Comparison of ENCODE assay signal across 21 cellular contexts in genomic region chr1:205230965-205231364, GRCh38. TPM values are rescaled to one million over a fixed set of nuclear protein-coding genes. Genes with fewer than 3 reads are reported as not detected.
DNase-seq lines count a peak whose midpoint lies in the region; ATAC-seq, FAIRE-seq and TF ChIP-seq lines count a peak whose summit lies in the region.
"Had no signal": no experiment of that assay in that cellular context is flagged by ENCODE, and none has a peak within 500 bp of the region (broad histone marks: within the 10 kb centered on the region; RNA-seq: fewer than 3 reads in every experiment).

No MANE protein-coding gene starts in this region.

- WGBS in K562 (ENCODE audit: insufficient coverage, low coverage, missing lambda C conversion rate) = 45% methylated on average over 4 of the region's 6 CpGs
- 91 to 98% methylated on average over 6 of the region's 6 CpGs for WGBS in GM23248 (ENCODE audit: low coverage in 1 of 2, low lambda C conversion rate in 2 of 2, missing lambda C conversion rate in 2 of 2), 2 experiments

- H3K9me3 ChIP-seq in K562 (replicated peaks; ENCODE audit: control insufficient read depth, insufficient read depth, low read depth, low read length) = no peaks in the 10 kb centered on the region
- H3K9me3 ChIP-seq in neural cell (ENCODE audit: low read length) = no peaks in the 10 kb centered on the region
- no peaks in the 10 kb centered on the region for H3K9me3 ChIP-seq in GM23248 (ENCODE audit: low read depth)
- H3K9me3 ChIP-seq: mucosa of descending colon had no signal

- DNase-seq in natural killer cell treated with Interleukin-12 subunit alpha and Interleukin-12 subunit beta and Interleukin-15 and Interleukin-18, amount 100 ng/mL, for 72 hours (ENCODE audit: low spot score) = no peak
- DNase-seq in natural killer cell = no peak
- DNase-seq in K562 (ENCODE audit: extremely low read depth in 1 of 4, low spot score in 3 of 4) = no peak
- no peak for DNase-seq in T-helper 2 cell treated with Interferon-gamma antibody and Interleukin-4, amounts not matched to agents 5 μg/mL and 100 μg/mL, for 36 hours (ENCODE audit: low spot score)
- DNase-seq in GM23248 = no peak
- DNase-seq: foreskin keratinocyte; mucosa of descending colon; NCI-H1092 treated with DMSO at 0.1 percent for 48 hours; NCI-H1930; NCI-H2227 treated with DMSO at 0.1 percent for 48 hours; NCI-H82; Right ventricle myocardium superior; stimulated activated CD4-positive, alpha-beta T cell treated with anti-CD3 and anti-CD28 coated beads, Interleukin-2, amount 100 ng/mL, for 48 hours; stimulated activated naive CD4-positive, alpha-beta T cell treated with Interleukin-2 at 50 U/mL for 16 hours; SW 1271 had no signal

- no peak for TF ChIP-seq POLR2A in K562 (conservative IDR thresholded peaks at IDR 0.05)

- no peaks in the 10 kb centered on the region for H3K79me2 ChIP-seq in K562 (ENCODE audit: control insufficient read depth, insufficient read depth, low read length)
- peaks cover 3% of the 10 kb centered on the region for H3K79me2 ChIP-seq in neural cell (replicated peaks; ENCODE audit: insufficient read depth, low read length)
- no peaks in the 10 kb centered on the region for H3K79me2 ChIP-seq in GM23248 (ENCODE audit: insufficient read depth)

- H3K9me1 ChIP-seq in K562 (ENCODE audit: control insufficient read depth, insufficient read depth, low read length) = no peaks in the 10 kb centered on the region

- FAIRE-seq in K562 (lab: Jason Lieb, UNC) = no peak
- FAIRE-seq: TTC549 had no signal

- H3K4me1 ChIP-seq in K562 (replicated peaks in 1 of 2; ENCODE audit: control insufficient read depth in 2 of 2, insufficient read depth in 2 of 2, low read length in 2 of 2) (peaks cover 27 to 32% of the 10 kb centered on the region in 2 experiments), GM23248 (ENCODE audit: insufficient read depth) (no peaks in the 10 kb centered on the region)

- H3K36me3 Mint-ChIP-seq in natural killer cell treated with Interleukin-12 subunit alpha and Interleukin-12 subunit beta and Interleukin-15 and Interleukin-18, amount 100 ng/mL, for 72 hours = no peaks in the 10 kb centered on the region
- H3K36me3 Mint-ChIP-seq in natural killer cell = no peaks in the 10 kb centered on the region
- H3K36me3 Mint-ChIP-seq in T-helper 2 cell treated with Interferon-gamma antibody and Interleukin-4, amounts not matched to agents 5 μg/mL and 100 μg/mL, for 36 hours (ENCODE audit: low read depth) = no peaks in the 10 kb centered on the region

- peaks cover 52 to 59% of the 10 kb centered on the region in 2 donors for H3K4me1 Mint-ChIP-seq in natural killer cell treated with Interleukin-12 subunit alpha and Interleukin-12 subunit beta and Interleukin-15 and Interleukin-18, amount 100 ng/mL, for 72 hours (ENCODE audit: low read depth in 2 of 2)
- peaks cover 31 to 36% of the 10 kb centered on the region in 2 donors for H3K4me1 Mint-ChIP-seq in natural killer cell
- H3K4me1 Mint-ChIP-seq in T-helper 2 cell treated with Interferon-gamma antibody and Interleukin-4, amounts not matched to agents 5 μg/mL and 100 μg/mL, for 36 hours (ENCODE audit: low read depth) = peaks cover 32% of the 10 kb centered on the region

- H2AFZ ChIP-seq in K562 (ENCODE audit: low read depth, low read length) (no peak overlapping the region), neural cell (ENCODE audit: low read depth, low read length) (no peak overlapping the region), GM23248 (no peak overlapping the region)

- peak overlapping the region; percentile 92 for H3K4me3 Mint-ChIP-seq in natural killer cell treated with Interleukin-12 subunit alpha and Interleukin-12 subunit beta and Interleukin-15 and Interleukin-18, amount 100 ng/mL, for 72 hours
- H3K4me3 Mint-ChIP-seq in natural killer cell = no peak overlapping the region
- H3K4me3 Mint-ChIP-seq in T-helper 2 cell treated with Interferon-gamma antibody and Interleukin-4, amounts not matched to agents 5 μg/mL and 100 μg/mL, for 36 hours = no peak overlapping the region

- CTCF ChIA-PET in K562 (lab: Yijun Ruan, JAX; ENCODE audit: low intra/inter-chr PET ratio) = interaction anchor here (1.4 kb wide), 1 partner anchor 95 kb away, joined by 4 read pairs; no protein-coding TSS in a partner anchor

- H3K27ac ChIP-seq in K562 (ENCODE audit: extremely low read depth, low read depth, low read length) = no peak overlapping the region
- no peak overlapping the region for H3K27ac ChIP-seq in neural cell (ENCODE audit: low read length)
- H3K27ac ChIP-seq in GM23248 = no peak overlapping the region
- H3K27ac ChIP-seq: cardiac muscle cell, epithelial cell of prostate, foreskin keratinocyte had no signal

- peaks cover 13 to 14% of the 10 kb centered on the region in 2 donors for H3K27me3 Mint-ChIP-seq in natural killer cell treated with Interleukin-12 subunit alpha and Interleukin-12 subunit beta and Interleukin-15 and Interleukin-18, amount 100 ng/mL, for 72 hours
- H3K27me3 Mint-ChIP-seq in natural killer cell (ENCODE audit: low read depth in 2 of 2) = peaks cover 21 to 35% of the 10 kb centered on the region in 2 donors
- peaks cover 23% of the 10 kb centered on the region for H3K27me3 Mint-ChIP-seq in T-helper 2 cell treated with Interferon-gamma antibody and Interleukin-4, amounts not matched to agents 5 μg/mL and 100 μg/mL, for 36 hours (ENCODE audit: low read depth)

- H3K9ac ChIP-seq in K562 (ENCODE audit: insufficient read depth in 1 of 2, low read depth in 2 of 2, low read length in 2 of 2) (no peak overlapping the region), neural cell (ENCODE audit: low read length) (no peak overlapping the region), GM23248 (no peak overlapping the region)

- POLR2A ChIA-PET in K562 (lab: Yijun Ruan, JAX) = interaction anchor here (1.5 kb wide), 1 partner anchor 12 kb away, joined by 5 read pairs; no protein-coding TSS in a partner anchor

- no peak for TF ChIP-seq CTCF in natural killer cell (IDR thresholded peaks at IDR 0.05)
- no peak for TF ChIP-seq CTCF in K562 (IDR thresholded peaks at IDR 0.05 in 2 of 3, conservative IDR thresholded peaks at IDR 0.05 in 1 of 3; ENCODE audit: insufficient read depth in 2 of 3, low read depth in 1 of 3, low read length in 3 of 3)
- no peak for TF ChIP-seq CTCF in neural cell (IDR thresholded peaks at IDR 0.05; ENCODE audit: poor library complexity, severe bottlenecking)

- intact Hi-C loops in natural killer cell (cut with micrococcal nuclease) = no loop called here
- intact Hi-C loops in K562 (cut with micrococcal nuclease) = loop anchor here (2.0 kb wide), 1 partner anchor 94 kb away; no protein-coding TSS in a partner anchor

- H3K9me2 ChIP-seq in neural cell (ENCODE audit: insufficient read depth, low read length) (no peaks in the 10 kb centered on the region), GM23248 (ENCODE audit: insufficient read depth) (no peaks in the 10 kb centered on the region)

- H3F3A ChIP-seq in neural cell (ENCODE audit: insufficient read depth, low read length, poor library complexity, severe bottlenecking) (no peaks in the 10 kb centered on the region), GM23248 (ENCODE audit: insufficient read depth) (peaks cover 9% of the 10 kb centered on the region; the same call in 1 of the 2 replicates)

- peaks cover 0 to 13% of the 10 kb centered on the region in 2 experiments; a peak in 3 of 5 replicates for H3K27me3 ChIP-seq in K562 (ENCODE audit: control insufficient read depth in 2 of 2, insufficient read depth in 2 of 2, low read length in 2 of 2)
- no peaks in the 10 kb centered on the region for H3K27me3 ChIP-seq in neural cell (ENCODE audit: insufficient read depth, low read depth, low read length)
- no peaks in the 10 kb centered on the region for H3K27me3 ChIP-seq in GM23248 (replicated peaks; ENCODE audit: insufficient read depth)
- H3K27me3 ChIP-seq: foreskin keratinocyte had no signal

- H4K20me1 ChIP-seq in K562 (replicated peaks; ENCODE audit: control insufficient read depth, insufficient read depth, low read length) (no peaks in the 10 kb centered on the region; the same call in 1 of the 2 replicates), neural cell (ENCODE audit: insufficient read depth) (no peaks in the 10 kb centered on the region), GM23248 (ENCODE audit: insufficient read depth) (no peaks in the 10 kb centered on the region)

- H3K36me3 ChIP-seq in K562 (ENCODE audit: control insufficient read depth, insufficient read depth, low read length) (no peaks in the 10 kb centered on the region), neural cell (ENCODE audit: insufficient read depth, low read length) (no peaks in the 10 kb centered on the region), GM23248 (ENCODE audit: low read depth) (no peaks in the 10 kb centered on the region)
- H3K36me3 ChIP-seq: cardiac muscle cell had no signal

- H3K4me3 ChIP-seq in K562 (no peak overlapping the region), neural cell (ENCODE audit: low read length) (peak overlapping the region; percentile 21), GM23248 (no peak overlapping the region)
- H3K4me3 ChIP-seq: cardiac muscle cell, mucosa of descending colon had no signal

- in situ Hi-C loops in K562 (cut with MboI) (no loop called here), GM23248 (cut with MboI) (no loop called here)

- H3K27ac Mint-ChIP-seq in natural killer cell treated with Interleukin-12 subunit alpha and Interleukin-12 subunit beta and Interleukin-15 and Interleukin-18, amount 100 ng/mL, for 72 hours = peak overlapping the region in 1 of 2 donors; percentile 27
- H3K27ac Mint-ChIP-seq in natural killer cell = no peak overlapping the region
- H3K27ac Mint-ChIP-seq in T-helper 2 cell treated with Interferon-gamma antibody and Interleukin-4, amounts not matched to agents 5 μg/mL and 100 μg/mL, for 36 hours = no peak overlapping the region
- H3K27ac Mint-ChIP-seq: CD14-positive monocyte had no signal

- BruUV-seq in K562 (replicated peaks; lab: Mats Ljungman, UMichigan) = no TSS peak

- no peak for TF ChIP-seq RAD21 in K562 (CRISPR knock-in tag; conservative IDR thresholded peaks at IDR 0.05 in 1 of 2, IDR thresholded peaks at IDR 0.05 in 1 of 2)
- TF ChIP-seq RAD21 in neural cell (conservative IDR thresholded peaks at IDR 0.05) = no peak

- H3K9me3 Mint-ChIP-seq in natural killer cell treated with Interleukin-12 subunit alpha and Interleukin-12 subunit beta and Interleukin-15 and Interleukin-18, amount 100 ng/mL, for 72 hours = no peaks in the 10 kb centered on the region
- no peaks in the 10 kb centered on the region for H3K9me3 Mint-ChIP-seq in natural killer cell
- H3K9me3 Mint-ChIP-seq in T-helper 2 cell treated with Interferon-gamma antibody and Interleukin-4, amounts not matched to agents 5 μg/mL and 100 μg/mL, for 36 hours = no peaks in the 10 kb centered on the region

- TF ChIP-seq EP300 in K562 (IDR thresholded peaks at IDR 0.05; ENCODE audit: low read length) (no peak), neural cell (conservative IDR thresholded peaks at IDR 0.05; ENCODE audit: poor library complexity, severe bottlenecking) (no peak)

- H3K4me2 ChIP-seq in K562 (ENCODE audit: insufficient read depth, low read length) (no peak overlapping the region), neural cell (ENCODE audit: low read length) (no peak overlapping the region), GM23248 (ENCODE audit: unreplicated experiment) (no peak overlapping the region)

- no peak for ATAC-seq in natural killer cell treated with Interleukin-12 subunit alpha and Interleukin-12 subunit beta and Interleukin-15 and Interleukin-18, amount 100 ng/mL, for 72 hours
- ATAC-seq in natural killer cell = no peak
- ATAC-seq in K562 = no peak
- no peak for ATAC-seq in GM21619 (IDR thresholded peaks at IDR 0.05; ENCODE audit: unreplicated experiment)
- ATAC-seq: foreskin keratinocyte, mucosa of descending colon had no signal

RNA-seq across cellular contexts. Expression of gene TMCC2, which starts 3.2 kb away (rescaled TPM):
- 10 to 100 TPM; 24.0 to 28.8 TPM for total RNA-seq in natural killer cell treated with Interleukin-12 subunit alpha and Interleukin-12 subunit beta and Interleukin-15 and Interleukin-18, amount 100 ng/mL, for 72 hours
- total RNA-seq in natural killer cell = 1 to 10 TPM in 2 of 3 donors, under 1 TPM in 1; 0.93 to 1.5 (median 1.1) TPM
- total RNA-seq in K562 (2011; cell fraction: chromatin; rRNA removed; ENCODE audit: low replicate concordance) = 0.44 and 1.0 TPM in 2 replicates
- 0.66 and 1.0 TPM in 2 replicates for total RNA-seq in K562 (2011; cell fraction: nucleolus; rRNA removed)
- total RNA-seq in K562 (2011; cell fraction: nucleoplasm; rRNA removed) = 0.51 and 1.1 TPM in 2 replicates
- 1.5 and 1.6 TPM in 2 replicates for total RNA-seq in K562 (2014; rRNA removed)
- 0.48 and 0.62 TPM in 2 replicates for total RNA-seq in K562 (2014; rRNA removed; fragmentation: Illumina TruSeq; extraction: Trizol)
- 0.94 and 0.98 TPM in 2 replicates for total RNA-seq in K562 (2015; rRNA removed; fragmentation: Illumina TruSeq; extraction: Trizol)
- 1.8 TPM in 2 replicates for total RNA-seq in K562 (2021)
- polyA plus RNA-seq in K562 (2011; rRNA removed) = 0.60 and 1.3 TPM in 2 replicates
- 1.6 and 1.7 TPM in 2 replicates for polyA plus RNA-seq in K562 (2011; cell fraction: cytosol; rRNA removed)
- polyA plus RNA-seq in K562 (2011; cell fraction: nucleus; rRNA removed) = 1.6 and 1.9 TPM in 2 replicates
- 2.0 and 6.3 TPM in 2 replicates for polyA plus RNA-seq in K562 (2012)
- 1.2 and 1.3 TPM in 2 replicates for polyA plus RNA-seq in K562 (2014; fragmentation: Illumina TruSeq; extraction: Trizol)
- under 1 TPM; 0.06 to 0.10 TPM for polyA plus RNA-seq in K562 (2014; fragmentation: Nextera tagmentation; extraction: Ambion mirVana)
- 1.2 and 2.0 TPM in 2 replicates for polyA plus RNA-seq in K562 (2014; rRNA removed)
- 0.74 and 1.3 TPM in 2 replicates for polyA minus RNA-seq in K562 (2011; rRNA and poly(A)+ RNA removed)
- polyA minus RNA-seq in K562 (2011; cell fraction: cytosol; rRNA and poly(A)+ RNA removed) = 0.76 and 2.9 TPM in 2 replicates
- 0.54 and 1.6 TPM in 2 replicates for polyA minus RNA-seq in K562 (2011; cell fraction: nucleus; rRNA and poly(A)+ RNA removed)
- 32.2 and 34.4 TPM in 2 replicates for polyA plus RNA-seq in neural cell
- 55.5 and 61.8 TPM in 2 replicates for polyA minus RNA-seq in neural cell
- 1.7 and 2.7 TPM in 2 replicates for total RNA-seq in GM23248 (2014; rRNA removed; shearing (Covaris generic))
- polyA plus RNA-seq in GM23248 (2016; fragmentation: Nextera tagmentation; extraction: Ambion mirVana) = 0.39 and 0.63 TPM in 2 replicates

RNA-seq across cellular contexts. Expression of gene DSTYK, which starts 19.5 kb away (rescaled TPM):
- 10 to 100 TPM; 15.8 to 31.6 TPM for total RNA-seq in natural killer cell treated with Interleukin-12 subunit alpha and Interleukin-12 subunit beta and Interleukin-15 and Interleukin-18, amount 100 ng/mL, for 72 hours
- 10 to 100 TPM in 2 of 3 donors, 1 to 10 TPM in 1; 9.9 to 17.5 (median 14.9) TPM for total RNA-seq in natural killer cell
- 12.5 and 15.3 TPM in 2 replicates for total RNA-seq in K562 (2011; cell fraction: chromatin; rRNA removed; ENCODE audit: low replicate concordance)
- total RNA-seq in K562 (2011; cell fraction: nucleolus; rRNA removed) = 6.3 and 7.2 TPM in 2 replicates
- 11.8 and 16.3 TPM in 2 replicates for total RNA-seq in K562 (2011; cell fraction: nucleoplasm; rRNA removed)
- 4.2 and 5.5 TPM in 2 replicates for total RNA-seq in K562 (2014; rRNA removed)
- 7.0 TPM in 2 replicates for total RNA-seq in K562 (2014; rRNA removed; fragmentation: Illumina TruSeq; extraction: Trizol)
- 6.6 and 7.1 TPM in 2 replicates for total RNA-seq in K562 (2015; rRNA removed; fragmentation: Illumina TruSeq; extraction: Trizol)
- 6.2 and 7.3 TPM in 2 replicates for total RNA-seq in K562 (2021)
- 6.3 and 7.0 TPM in 2 replicates for polyA plus RNA-seq in K562 (2011; rRNA removed)
- 2.3 and 4.7 TPM in 2 replicates for polyA plus RNA-seq in K562 (2011; cell fraction: cytosol; rRNA removed)
- polyA plus RNA-seq in K562 (2011; cell fraction: nucleus; rRNA removed) = 2.9 and 3.0 TPM in 2 replicates
- 5.6 and 8.7 TPM in 2 replicates for polyA plus RNA-seq in K562 (2012)
- 6.3 and 6.9 TPM in 2 replicates for polyA plus RNA-seq in K562 (2014; fragmentation: Illumina TruSeq; extraction: Trizol)
- 1 to 10 TPM; 4.6 to 5.0 TPM for polyA plus RNA-seq in K562 (2014; fragmentation: Nextera tagmentation; extraction: Ambion mirVana)
- 4.8 and 5.4 TPM in 2 replicates for polyA plus RNA-seq in K562 (2014; rRNA removed)
- polyA minus RNA-seq in K562 (2011; rRNA and poly(A)+ RNA removed) = 11.5 and 13.9 TPM in 2 replicates
- 4.2 and 4.4 TPM in 2 replicates for polyA minus RNA-seq in K562 (2011; cell fraction: cytosol; rRNA and poly(A)+ RNA removed)
- polyA minus RNA-seq in K562 (2011; cell fraction: nucleus; rRNA and poly(A)+ RNA removed) = 4.6 and 8.2 TPM in 2 replicates
- polyA plus RNA-seq in neural cell = 10.7 and 12.1 TPM in 2 replicates
- polyA minus RNA-seq in neural cell = 20.9 and 22.9 TPM in 2 replicates
- 11.3 and 12.1 TPM in 2 replicates for total RNA-seq in GM23248 (2014; rRNA removed; shearing (Covaris generic))
- 9.8 and 10.6 TPM in 2 replicates for polyA plus RNA-seq in GM23248 (2016; fragmentation: Nextera tagmentation; extraction: Ambion mirVana)
